8 cellular contexts compared by ENCODE assay signal in genomic region chr5:172771439-172772111, GRCh38. TPM values are rescaled to one million over a fixed set of nuclear protein-coding genes. Genes with fewer than 3 reads are reported as not detected.
DNase-seq lines count a peak whose midpoint lies in the region; ATAC-seq, FAIRE-seq and TF ChIP-seq lines count a peak whose summit lies in the region.

No MANE protein-coding gene starts in this region.

- H2AFZ ChIP-seq in HepG2 (ENCODE audit: low read length), result no peak overlapping the region

- TF ChIP-seq CTCF in brain microvascular endothelial cell (IDR thresholded peaks at IDR 0.05; ENCODE audit: low read depth, low read length, missing control alignments), result no peak
- TF ChIP-seq CTCF in HepG2 (CRISPR knock-in tag; IDR thresholded peaks at IDR 0.05), result no peak
- no peak for TF ChIP-seq CTCF in omental fat pad (IDR thresholded peaks at IDR 0.05)

- TF ChIP-seq EP300 in HepG2 (IDR thresholded peaks at IDR 0.05; ENCODE audit: low read depth in 2 of 2, low read length in 2 of 2), result no peak
- no peak for TF ChIP-seq EP300 in HepG2 (CRISPR knock-in tag; IDR thresholded peaks at IDR 0.05; ENCODE audit: borderline replicate concordance)

- peak overlapping the region; percentile 98 for H3K27ac ChIP-seq in brain microvascular endothelial cell
- H3K27ac ChIP-seq in HepG2 (ENCODE audit: extremely low read length, insufficient read depth, low read length), result peak overlapping the region; percentile 98
- H3K27ac ChIP-seq in thymus (ENCODE audit: low read depth), result peak overlapping the region; percentile 98

- in situ Hi-C loops in brain microvascular endothelial cell (cut with HindIII; ENCODE audit: low pct_ligation_motif_present, low sequenced_read_pairs), result no loop called here
- in situ Hi-C loops in HepG2 (cut with HindIII; ENCODE audit: extremely low pct_ligation_motif_present, low pct_unique_long_range_greater_than_20kb), result loop anchor here (5.0 to 10.0 kb wide), 2 partner anchors 83 to 131 kb away; no protein-coding TSS in a partner anchor

- no peak for ATAC-seq in HepG2
- ATAC-seq in HG03280 (IDR thresholded peaks at IDR 0.05; ENCODE audit: unreplicated experiment), result no peak
- ATAC-seq in omental fat pad (ENCODE audit: low FRiP score), result no peak

- peaks cover 43% of the 10 kb centered on the region for H4K20me1 ChIP-seq in HepG2 (ENCODE audit: insufficient read depth, low read length)

- CTCF ChIA-PET in HepG2 (lab: Yijun Ruan, JAX; ENCODE audit: low intra/inter-chr PET ratio, low total read pairs), result interaction anchor here (0.7 to 1.6 kb wide), 4 partner anchors 56 to 293 kb away, joined by 3 to 7 read pairs (median 4); no protein-coding TSS in a partner anchor

- H3K9ac ChIP-seq in HepG2 (ENCODE audit: insufficient read depth, low read depth, low read length), result peak overlapping the region; percentile 98

- peaks cover 35% of the 10 kb centered on the region for H3K79me2 ChIP-seq in HepG2 (ENCODE audit: insufficient read depth, low read length)

- FAIRE-seq in HepG2 (lab: Jason Lieb, UNC), result no peak

- intact Hi-C loops in HepG2 (cut with micrococcal nuclease; ENCODE audit: unreplicated experiment), result loop anchor here (1.0 to 2.0 kb wide), 4 partner anchors 18 to 131 kb away; no protein-coding TSS in a partner anchor

- no peak for TF ChIP-seq RAD21 in HepG2 (CRISPR knock-in tag; IDR thresholded peaks at IDR 0.05)

- 0% methylated on average over 19 of the region's 40 CpGs for WGBS in HepG2 (ENCODE audit: low lambda C conversion rate)
- WGBS in thymus, result under 1% methylated on average over 40 of the region's 40 CpGs

- H3K4me1 ChIP-seq in HepG2 (ENCODE audit: insufficient read depth, low read length) (peaks cover 80% of the 10 kb centered on the region), thymus (ENCODE audit: control insufficient read depth, insufficient read depth, low read length) (peaks cover 39% of the 10 kb centered on the region)

- H3K9me3 ChIP-seq in HepG2 (ENCODE audit: low read length) (no peaks in the 10 kb centered on the region), thymus (ENCODE audit: control insufficient read depth) (no peaks in the 10 kb centered on the region)

- DNase-seq in NCI-H524 (lab: John Stamatoyannopoulos, UW), result peak; percentile 12 to 50
- DNase-seq in NCI-H524 treated with DMSO at 0.1 percent for 48 hours (lab: John Stamatoyannopoulos, UW), result no peak
- DNase-seq in NCI-H748 (lab: John Stamatoyannopoulos, UW; ENCODE audit: unreplicated experiment), result peak; percentile 79
- DNase-seq in brain microvascular endothelial cell, result no peak
- no peak for DNase-seq in HepG2 (ENCODE audit: low spot score)
- DNase-seq in omental fat pad (ENCODE audit: low spot score), result no peak

- TSS peak; percentile 80 for BruUV-seq in HepG2 (replicated peaks; lab: Mats Ljungman, UMichigan)

- H3K27me3 ChIP-seq in brain microvascular endothelial cell (replicated peaks), result no peaks in the 10 kb centered on the region
- H3K27me3 ChIP-seq in HepG2 (ENCODE audit: control insufficient read depth in 1 of 2, insufficient read depth in 2 of 2, low read length in 2 of 2), result no peaks in the 10 kb centered on the region; a peak in 1 of 5 replicates
- no peaks in the 10 kb centered on the region for H3K27me3 ChIP-seq in thymus (ENCODE audit: control insufficient read depth, insufficient read depth)

- H3K4me2 ChIP-seq in HepG2 (ENCODE audit: low read depth, low read length), result peak overlapping the region; percentile 99

- TF ChIP-seq POLR2A in HepG2 (IDR thresholded peaks at IDR 0.05; ENCODE audit: insufficient read depth in 1 of 2, low read depth in 2 of 2, low read length in 2 of 2), result no peak

- H3K4me3 ChIP-seq in brain microvascular endothelial cell (ENCODE audit: low read depth, low read length) (peak overlapping the region; percentile 53), HepG2 (replicated peaks in 1 of 3; ENCODE audit: insufficient read depth in 1 of 3, low read depth in 2 of 3, low read length in 3 of 3) (peak overlapping the region; percentile 65 to 74 (median 71)), thymus (ENCODE audit: low read length) (peak overlapping the region; percentile 88)

- POLR2A ChIA-PET in HepG2 (lab: Yijun Ruan, JAX), result interaction anchor here (0.6 to 17.1 kb wide), 47 partner anchors 7 to 995 kb away, joined by 3 to 425 read pairs (median 6); partner anchors contain the start of gene ERGIC1

- H3K36me3 ChIP-seq in brain microvascular endothelial cell (replicated peaks) (peaks cover 38% of the 10 kb centered on the region), HepG2 (replicated peaks in 1 of 2; ENCODE audit: control insufficient read depth in 1 of 2, insufficient read depth in 2 of 2, low read length in 2 of 2) (peaks cover 6 to 27% of the 10 kb centered on the region in 2 experiments), thymus (ENCODE audit: control insufficient read depth, insufficient read depth) (peaks cover 16% of the 10 kb centered on the region)

TF ChIP-seq in HepG2, 621 proteins besides CTCF, POLR2A, EP300 and RAD21 (continues in another document):
- TF ChIP-seq FOXO4 (CRISPR knock-in tag; conservative IDR thresholded peaks at IDR 0.05) (no peak), YEATS2 (CRISPR knock-in tag; IDR thresholded peaks at IDR 0.05; ENCODE audit: borderline replicate concordance) (no peak), HNF1A (IDR thresholded peaks at IDR 0.05; ENCODE audit: low read depth) (no peak), HNF1A (CRISPR knock-in tag; IDR thresholded peaks at IDR 0.05; ENCODE audit: borderline replicate concordance) (no peak; the same call in 1 of the 2 replicates), RBM39 (IDR thresholded peaks at IDR 0.05; ENCODE audit: low read depth, low read length, poor library complexity, severe bottlenecking) (no peak), DPF2 (CRISPR knock-in tag; IDR thresholded peaks at IDR 0.05; ENCODE audit: borderline replicate concordance, low read depth) (0 out of 2 replicates have a peak, but pooled peaks have one; percentile 14)

RNA-seq across cellular contexts. Expression of gene DUSP1, which starts 0.6 kb away (rescaled TPM):
- total RNA-seq in HepG2 (2016; rRNA removed; fragmentation: Illumina TruSeq; extraction: Trizol) (18.0 and 27.1 TPM in 2 replicates), omental fat pad (1,000 to 10,000 TPM; 1,645 to 2,968 (median 1,824) TPM)
- 7.1 and 7.8 TPM in 2 replicates for total RNA-seq in HepG2 (2016; cell fraction: cytosol; rRNA removed; fragmentation: Illumina TruSeq; extraction: Trizol; ENCODE audit: low read depth)
- 15.8 and 29.9 TPM in 2 replicates for total RNA-seq in HepG2 (2016; cell fraction: insoluble cytoplasmic fraction; rRNA removed; fragmentation: Illumina TruSeq; extraction: Trizol)
- 14.2 and 16.6 TPM in 2 replicates for total RNA-seq in HepG2 (2016; cell fraction: membrane; rRNA removed; fragmentation: Illumina TruSeq; extraction: Trizol)
- 53.7 and 56.5 TPM in 2 replicates for total RNA-seq in HepG2 (2016; cell fraction: nucleus; rRNA removed; fragmentation: Illumina TruSeq; extraction: Trizol)
- polyA plus RNA-seq in HepG2 (2011; rRNA removed) (55.5 and 79.2 TPM in 2 replicates), thymus (272 TPM)
- polyA plus RNA-seq in HepG2 (2011; cell fraction: cytosol; rRNA removed), result 59.1 and 69.7 TPM in 2 replicates
- polyA plus RNA-seq in HepG2 (2011; cell fraction: nucleus; rRNA removed), result 85.1 and 113 TPM in 2 replicates
- 48.1 and 56.6 TPM in 2 replicates for polyA plus RNA-seq in HepG2 (2012)
- 4.7 and 6.0 TPM in 2 replicates for polyA plus RNA-seq in HepG2 (2016; cell fraction: cytosol; fragmentation: Illumina TruSeq; extraction: Trizol; ENCODE audit: low read depth)
- polyA plus RNA-seq in HepG2 (2016; cell fraction: insoluble cytoplasmic fraction; fragmentation: Illumina TruSeq; extraction: Trizol; ENCODE audit: low read depth), result 17.2 and 23.0 TPM in 2 replicates
- 9.3 and 9.4 TPM in 2 replicates for polyA plus RNA-seq in HepG2 (2016; cell fraction: membrane; fragmentation: Illumina TruSeq; extraction: Trizol; ENCODE audit: low read depth)
- polyA plus RNA-seq in HepG2 (2016; cell fraction: nucleus; fragmentation: Illumina TruSeq; extraction: Trizol; ENCODE audit: insufficient read depth, low read depth), result 63.2 and 85.8 TPM in 2 replicates
- polyA minus RNA-seq in HepG2 (2011; rRNA and poly(A)+ RNA removed; ENCODE audit: low replicate concordance), result 142 and 198 TPM in 2 replicates
- polyA minus RNA-seq in HepG2 (2011; cell fraction: cytosol; rRNA and poly(A)+ RNA removed), result 72.5 and 80.5 TPM in 2 replicates
- 95.3 and 131 TPM in 2 replicates for polyA minus RNA-seq in HepG2 (2011; cell fraction: nucleus; rRNA and poly(A)+ RNA removed)

Comparison
In these comparisons a context has a peak if more than half of its experiments do, and no peak if none do; other contexts are left out.
1. DNase-seq: peak in NCI-H524 (2 of 2) and NCI-H748 (single experiment); none in NCI-H524 treated with DMSO at 0.1 percent for 48 hours (single experiment), brain microvascular endothelial cell (single experiment), HepG2 (single experiment) and omental fat pad (single experiment).
2. RNA of gene DUSP1, which starts 0.6 kb away (total RNA-seq): 1,645 to 2,968 TPM in omental fat pad; 7.1 to 56.5 TPM in HepG2; every median in the first group is over 10 times any median in the second.
3. Peak in every context shown above with its lines, with median percentiles within 50 percentile points of each other: H3K27ac ChIP-seq and H3K4me3 ChIP-seq.